9 cellular contexts compared by ENCODE assay signal in genomic region chr6:13331516-13332348, GRCh38. TPM values are rescaled to one million over a fixed set of nuclear protein-coding genes. Genes with fewer than 3 reads are reported as not detected.
DNase-seq lines count a peak whose midpoint lies in the region; ATAC-seq and TF ChIP-seq lines count a peak whose summit lies in the region.
"Had no signal": no experiment of that assay in that cellular context is flagged by ENCODE, and none has a peak within 500 bp of the region (broad histone marks: within the 10 kb centered on the region; RNA-seq: fewer than 3 reads in every experiment).

No MANE protein-coding gene starts in this region.

- no peak overlapping the region for H3K27ac ChIP-seq in endodermal cell (ENCODE audit: low read depth, low read length)
- H3K27ac ChIP-seq in ovary: no peak overlapping the region

- H3K4me1 ChIP-seq in endodermal cell (ENCODE audit: control insufficient read depth, insufficient read depth, low read length) (no peaks in the 10 kb centered on the region), ovary (ENCODE audit: insufficient read depth) (peaks cover 2% of the 10 kb centered on the region)

- DNase-seq in natural killer cell: no peak
- DNase-seq in natural killer cell treated with Interleukin-12 subunit alpha and Interleukin-12 subunit beta and Interleukin-15 and Interleukin-18, amount 100 ng/mL, for 72 hours (ENCODE audit: low spot score): no peak
- DNase-seq in NCI-H748 treated with DMSO at 0.1 percent for 48 hours (lab: John Stamatoyannopoulos, UW): peak; percentile 38
- DNase-seq in endodermal cell: peak; percentile 43
- DNase-seq in ovary: no peak
- no peak for DNase-seq in occipital lobe (lab: John Stamatoyannopoulos, UW)
- DNase-seq in stimulated activated CD4-positive, alpha-beta T cell treated with anti-CD3 and anti-CD28 coated beads, Interleukin-2, amount 100 ng/mL, for 48 hours: no peak
- no peak for DNase-seq in Calu3

- no peak for ATAC-seq in natural killer cell
- no peak for ATAC-seq in natural killer cell treated with Interleukin-12 subunit alpha and Interleukin-12 subunit beta and Interleukin-15 and Interleukin-18, amount 100 ng/mL, for 72 hours

- H3K4me3 ChIP-seq in endodermal cell (ENCODE audit: low read length): no peak overlapping the region
- H3K4me3 ChIP-seq in ovary: no peak overlapping the region

- no peak for TF ChIP-seq EP300 in ovary (IDR thresholded peaks at IDR 0.05)

- H3K9me3 ChIP-seq in endodermal cell (ENCODE audit: control insufficient read depth, low read length): no peaks in the 10 kb centered on the region
- H3K9me3 ChIP-seq in ovary: no peaks in the 10 kb centered on the region

- no peaks in the 10 kb centered on the region for H3K27me3 ChIP-seq in endodermal cell (ENCODE audit: control insufficient read depth, insufficient read depth, low read length, poor library complexity, severe bottlenecking)
- no peaks in the 10 kb centered on the region for H3K27me3 ChIP-seq in ovary

- CTCF ChIA-PET in Calu3 (lab: Charles Lee): no interaction called here

- BruUV-seq in Calu3 (replicated peaks; lab: Mats Ljungman, UMichigan): no TSS peak

- TF ChIP-seq POLR2A in ovary (IDR thresholded peaks at IDR 0.05): no peak

- WGBS in endodermal cell (ENCODE audit: insufficient coverage in 1 of 2, insufficient read length in 1 of 2), 2 experiments: 77 to 81% methylated on average over 10 to 13 of the region's 13 CpGs
- 39 to 46% (median 42%) methylated on average over 13 of the region's 13 CpGs for WGBS in ovary, 3 donors

- H3K4me1 Mint-ChIP-seq in natural killer cell (peaks cover 19 to 21% of the 10 kb centered on the region in 2 donors), endodermal cell (peaks cover 20% of the 10 kb centered on the region), Calu3 (ENCODE audit: low read depth, unreplicated experiment) (peaks cover 10% of the 10 kb centered on the region)
- H3K4me1 Mint-ChIP-seq in natural killer cell treated with Interleukin-12 subunit alpha and Interleukin-12 subunit beta and Interleukin-15 and Interleukin-18, amount 100 ng/mL, for 72 hours (ENCODE audit: low read depth in 2 of 2): peaks cover 17 to 21% of the 10 kb centered on the region in 2 donors

- no peaks in the 10 kb centered on the region for H3K36me3 ChIP-seq in endodermal cell (ENCODE audit: control insufficient read depth, insufficient read depth, low read length)
- H3K36me3 ChIP-seq in ovary: no peaks in the 10 kb centered on the region

- H3K27ac Mint-ChIP-seq in natural killer cell: peak overlapping the region in 1 of 2 donors; percentile 12
- peak overlapping the region in 1 of 2 donors; percentile 40 for H3K27ac Mint-ChIP-seq in natural killer cell treated with Interleukin-12 subunit alpha and Interleukin-12 subunit beta and Interleukin-15 and Interleukin-18, amount 100 ng/mL, for 72 hours
- H3K27ac Mint-ChIP-seq in endodermal cell: no peak overlapping the region
- no peak overlapping the region for H3K27ac Mint-ChIP-seq in Calu3 (ENCODE audit: unreplicated experiment)
- H3K27ac Mint-ChIP-seq: activated naive CD8-positive, alpha-beta T cell had no signal

- no peaks in the 10 kb centered on the region for H3K27me3 Mint-ChIP-seq in natural killer cell (ENCODE audit: low read depth in 2 of 2)
- H3K27me3 Mint-ChIP-seq in natural killer cell treated with Interleukin-12 subunit alpha and Interleukin-12 subunit beta and Interleukin-15 and Interleukin-18, amount 100 ng/mL, for 72 hours: no peaks in the 10 kb centered on the region
- H3K27me3 Mint-ChIP-seq in endodermal cell (ENCODE audit: insufficient read depth): no peaks in the 10 kb centered on the region
- no peaks in the 10 kb centered on the region for H3K27me3 Mint-ChIP-seq in Calu3 (ENCODE audit: unreplicated experiment)
- H3K27me3 Mint-ChIP-seq: activated naive CD8-positive, alpha-beta T cell had no signal

- H3K9me3 Mint-ChIP-seq in natural killer cell (no peaks in the 10 kb centered on the region), endodermal cell (no peaks in the 10 kb centered on the region), Calu3 (ENCODE audit: low read depth, unreplicated experiment) (no peaks in the 10 kb centered on the region)
- H3K9me3 Mint-ChIP-seq in natural killer cell treated with Interleukin-12 subunit alpha and Interleukin-12 subunit beta and Interleukin-15 and Interleukin-18, amount 100 ng/mL, for 72 hours: no peaks in the 10 kb centered on the region

- intact Hi-C loops in natural killer cell (cut with micrococcal nuclease) (loop anchor here (5.0 to 10.0 kb wide), 2 partner anchors 53 to 419 kb away; no protein-coding TSS in a partner anchor), ovary (cut with DNase I) (loop anchor here in 2 of 4 donors (2.0 to 10.0 kb wide), 2 partner anchors 417 to 421 kb away; no protein-coding TSS in a partner anchor), Calu3 (cut with micrococcal nuclease; ENCODE audit: unreplicated experiment) (loop anchor here (5.0 to 10.0 kb wide), 2 partner anchors 107 to 419 kb away; no protein-coding TSS in a partner anchor)

- no peak overlapping the region for H3K9ac ChIP-seq in endodermal cell (ENCODE audit: extremely low read depth, low read length, poor library complexity, severe bottlenecking)

- TF ChIP-seq CTCF in natural killer cell (IDR thresholded peaks at IDR 0.05): peak; percentile 60
- peak; percentile 74 for TF ChIP-seq CTCF in endodermal cell (conservative IDR thresholded peaks at IDR 0.05)
- TF ChIP-seq CTCF in ovary (IDR thresholded peaks at IDR 0.05): peak in 2 of 3 donors; percentile 26 to 37
- TF ChIP-seq CTCF in Calu3 (IDR thresholded peaks at IDR 0.05; ENCODE audit: unreplicated experiment): no peak

- H3K4me3 Mint-ChIP-seq in natural killer cell (peak overlapping the region; percentile 21), endodermal cell (no peak overlapping the region), Calu3 (ENCODE audit: low read depth, unreplicated experiment) (no peak overlapping the region)
- H3K4me3 Mint-ChIP-seq in natural killer cell treated with Interleukin-12 subunit alpha and Interleukin-12 subunit beta and Interleukin-15 and Interleukin-18, amount 100 ng/mL, for 72 hours: no peak overlapping the region
- H3K4me3 Mint-ChIP-seq: activated naive CD8-positive, alpha-beta T cell had no signal

- H3K36me3 Mint-ChIP-seq in natural killer cell (no peaks in the 10 kb centered on the region), endodermal cell (ENCODE audit: low read depth) (no peaks in the 10 kb centered on the region), Calu3 (ENCODE audit: insufficient read depth, unreplicated experiment) (peaks cover 15% of the 10 kb centered on the region)
- H3K36me3 Mint-ChIP-seq in natural killer cell treated with Interleukin-12 subunit alpha and Interleukin-12 subunit beta and Interleukin-15 and Interleukin-18, amount 100 ng/mL, for 72 hours: no peaks in the 10 kb centered on the region
- H3K36me3 Mint-ChIP-seq: activated naive CD8-positive, alpha-beta T cell had no signal

RNA-seq across cellular contexts. Expression of gene TBC1D7, which starts 3.4 kb away (rescaled TPM):
- total RNA-seq in natural killer cell (10 to 100 TPM; 20.1 to 29.7 (median 24.3) TPM), endodermal cell (10 to 100 TPM; 37.7 to 59.0 TPM), ovary (10 to 100 TPM in 1 of 7 donors, 1 to 10 TPM in 6; 4.7 to 10.2 (median 6.1) TPM), occipital lobe (41.8 TPM), Calu3 (2022) (12.6 and 13.2 TPM in 2 replicates)
- 10 to 100 TPM; 21.8 to 23.4 TPM for total RNA-seq in natural killer cell treated with Interleukin-12 subunit alpha and Interleukin-12 subunit beta and Interleukin-15 and Interleukin-18, amount 100 ng/mL, for 72 hours
- polyA plus RNA-seq in endodermal cell (2013, experiment 1 of 2): 46.2 TPM
- 46.3 TPM for polyA plus RNA-seq in endodermal cell (2013, experiment 2 of 2)
- polyA plus RNA-seq in ovary: 10 to 100 TPM in 1 of 2 donors, 1 to 10 TPM in 1; 7.7 to 11.9 TPM

Comparison
In these comparisons a context has a peak if more than half of its experiments do, and no peak if none do; other contexts are left out.
1. DNase-seq: peak in NCI-H748 treated with DMSO at 0.1 percent for 48 hours (single experiment) and endodermal cell (single experiment); none in natural killer cell (single experiment), natural killer cell treated with Interleukin-12 subunit alpha and Interleukin-12 subunit beta and Interleukin-15 and Interleukin-18, amount 100 ng/mL, for 72 hours (single experiment), ovary (0 of 5), occipital lobe (single experiment), stimulated activated CD4-positive, alpha-beta T cell treated with anti-CD3 and anti-CD28 coated beads, Interleukin-2, amount 100 ng/mL, for 48 hours (0 of 2) and Calu3 (single experiment).